21 cellular contexts compared by ENCODE assay signal in the genomic region with DNA sequence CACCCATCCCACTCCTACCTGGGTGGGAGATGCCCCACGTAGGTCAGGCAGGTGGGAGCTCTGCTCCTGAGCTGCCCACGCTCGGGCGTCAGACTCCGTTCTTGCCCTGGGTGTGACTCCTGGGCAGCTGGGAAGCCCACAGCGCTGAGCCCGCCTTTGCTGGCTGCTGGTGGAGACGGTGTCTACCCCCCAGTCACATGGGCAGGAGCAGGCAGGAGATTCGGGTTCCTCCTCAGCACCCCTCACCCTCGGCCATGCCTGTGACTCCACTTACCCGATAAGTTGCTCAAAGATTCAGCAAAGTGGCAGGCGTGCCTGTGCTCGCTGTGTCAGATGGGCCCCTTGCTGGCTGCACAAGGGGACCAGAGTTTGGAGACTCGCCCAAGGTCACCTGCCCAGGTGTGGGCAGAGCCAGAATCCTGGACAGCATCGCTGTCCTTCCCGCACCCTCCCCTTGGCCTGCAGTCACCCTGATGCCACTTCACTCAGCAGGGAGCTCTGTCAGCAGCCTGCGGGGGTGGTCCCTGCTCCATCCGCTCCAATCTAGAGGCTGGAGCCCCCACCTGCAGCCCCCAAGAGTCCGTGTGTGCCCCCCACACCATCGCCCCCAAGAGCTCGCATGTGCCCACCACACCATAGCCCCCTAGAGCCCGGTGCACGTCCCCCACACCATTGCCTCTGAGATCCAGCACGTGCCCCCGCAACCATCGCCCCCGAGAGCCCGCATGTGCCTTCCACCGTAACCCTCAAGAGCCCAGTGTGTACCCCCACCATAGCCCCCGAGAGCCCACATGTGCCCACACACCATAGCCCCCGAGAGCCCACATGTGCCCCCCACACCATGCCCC. TPM values are rescaled to one million over a fixed set of nuclear protein-coding genes. Genes with fewer than 3 reads are reported as not detected.
DNase-seq lines count a peak whose midpoint lies in the region; ATAC-seq and TF ChIP-seq lines count a peak whose summit lies in the region.
"Had no signal": no experiment of that assay in that cellular context is flagged by ENCODE, and none has a peak within 500 bp of the region (broad histone marks: within the 10 kb centered on the region; RNA-seq: fewer than 3 reads in every experiment).

No MANE protein-coding gene starts in this region.

- no peaks in the 10 kb centered on the region for H3K4me1 ChIP-seq in upper lobe of right lung
- no peaks in the 10 kb centered on the region for H3K4me1 ChIP-seq in uterus

- H3K27me3 ChIP-seq in upper lobe of right lung (peaks cover 8% of the 10 kb centered on the region), uterus (no peaks in the 10 kb centered on the region)

- H3K4me3 ChIP-seq in coronary artery: no peak overlapping the region
- H3K4me3 ChIP-seq in upper lobe of right lung: no peak overlapping the region
- no peak overlapping the region for H3K4me3 ChIP-seq in uterus
- H3K4me3 ChIP-seq: GM23338 had no signal

- no peaks in the 10 kb centered on the region for H3K9me3 ChIP-seq in upper lobe of right lung
- H3K9me3 ChIP-seq in uterus: no peaks in the 10 kb centered on the region

- TF ChIP-seq POLR2A in uterus (IDR thresholded peaks at IDR 0.05): no peak

- no peak overlapping the region for H3K27ac ChIP-seq in coronary artery
- H3K27ac ChIP-seq in upper lobe of right lung: no peak overlapping the region
- H3K27ac ChIP-seq in uterus: no peak overlapping the region

- DNase-seq in activated effector memory CD4-positive, alpha-beta T cell treated with anti-CD3 and anti-CD28 coated beads, Interleukin-2, amount 50 U/mL, for 16 hours: peak; percentile 57
- no peak for DNase-seq in activated effector memory CD4-positive, alpha-beta T cell treated with Interleukin-2 at 50 U/mL for 16 hours
- peak; percentile 60 for DNase-seq in coronary artery (ENCODE audit: low spot score)
- peak; percentile 81 for DNase-seq in mesenteric fat pad (ENCODE audit: low spot score)
- DNase-seq in upper lobe of right lung: peak; percentile 51
- no peak for DNase-seq in uterus
- DNase-seq in NCI-H2029 (lab: John Stamatoyannopoulos, UW): no peak
- DNase-seq: CD4-positive, alpha-beta memory T cell; DMS79; HFFc6; KG1; NCI-H1436; NCI-H2029 treated with DMSO at 0.1 percent for 48 hours; NCI-H2171 treated with DMSO at 0.1 percent for 48 hours; NCI-H748 treated with DMSO at 0.1 percent for 48 hours had no signal

- intact Hi-C loops in upper lobe of right lung (cut with DNase I) (no loop called here), uterus (cut with DNase I; ENCODE audit: low total_unique reads) (no loop called here)

- H3K36me3 ChIP-seq in upper lobe of right lung (no peaks in the 10 kb centered on the region), uterus (no peaks in the 10 kb centered on the region)

- TF ChIP-seq CTCF in coronary artery (IDR thresholded peaks at IDR 0.05) (no peak), upper lobe of right lung (IDR thresholded peaks at IDR 0.05) (no peak), uterus (IDR thresholded peaks at IDR 0.05) (no peak)

- ATAC-seq in upper lobe of right lung (no peak), HG02852 (IDR thresholded peaks at IDR 0.05; ENCODE audit: unreplicated experiment) (no peak)

RNA-seq across cellular contexts. Expression of gene LCN1, which starts 4.2 kb away (rescaled TPM):
- 2.3 TPM for total RNA-seq in mesenteric fat pad
- not detected for total RNA-seq in upper lobe of right lung
- 1 to 10 TPM in 1 of 4 donors, not detected in 3; 2.2 TPM for total RNA-seq in uterus
- total RNA-seq: CD4-positive, alpha-beta memory T cell; G401; GM23338; HepG2 had no signal

RNA-seq across cellular contexts. Expression of gene OBP2A, which starts 20.5 kb away (rescaled TPM):
- total RNA-seq in mesenteric fat pad: not detected
- not detected for total RNA-seq in upper lobe of right lung
- not detected for total RNA-seq in uterus
- total RNA-seq: A172; CD4-positive, alpha-beta memory T cell; G401; GM23338; HepG2; HFFc6; NCI-H460 had no signal

RNA-seq across cellular contexts. Expression of gene MRPS2, which starts 25.0 kb away (rescaled TPM):
- total RNA-seq in mesenteric fat pad: 25.9 TPM
- total RNA-seq in upper lobe of right lung: 23.0 TPM
- total RNA-seq in uterus: 10 to 100 TPM in 3 of 4 donors, 1 to 10 TPM in 1; 9.7 to 28.2 (median 20.1) TPM

RNA-seq across cellular contexts. Expression of gene PAEP, which starts 36.1 kb away (rescaled TPM):
- total RNA-seq in mesenteric fat pad (not detected), upper lobe of right lung (not detected), uterus (not detected)
- total RNA-seq: A172; CD4-positive, alpha-beta memory T cell; G401; GM23338; HFFc6 had no signal

RNA-seq across cellular contexts. Expression of gene PPP1R26, which starts 45.9 kb away (rescaled TPM):
- total RNA-seq in mesenteric fat pad: 10.6 TPM
- 27.5 TPM for total RNA-seq in upper lobe of right lung
- 10 to 100 TPM in 2 of 4 donors, 1 to 10 TPM in 2; 3.6 to 16.4 (median 10.6) TPM for total RNA-seq in uterus

Comparison
In these comparisons a context has a peak if more than half of its experiments do, and no peak if none do; other contexts are left out.
1. DNase-seq: peak in activated effector memory CD4-positive, alpha-beta T cell treated with anti-CD3 and anti-CD28 coated beads, Interleukin-2, amount 50 U/mL, for 16 hours (single experiment), coronary artery (single experiment), mesenteric fat pad (single experiment) and upper lobe of right lung (single experiment); none in activated effector memory CD4-positive, alpha-beta T cell treated with Interleukin-2 at 50 U/mL for 16 hours (single experiment), uterus (0 of 2) and NCI-H2029 (single experiment).